12 cellular contexts compared by ENCODE assay signal in the genomic region with DNA sequence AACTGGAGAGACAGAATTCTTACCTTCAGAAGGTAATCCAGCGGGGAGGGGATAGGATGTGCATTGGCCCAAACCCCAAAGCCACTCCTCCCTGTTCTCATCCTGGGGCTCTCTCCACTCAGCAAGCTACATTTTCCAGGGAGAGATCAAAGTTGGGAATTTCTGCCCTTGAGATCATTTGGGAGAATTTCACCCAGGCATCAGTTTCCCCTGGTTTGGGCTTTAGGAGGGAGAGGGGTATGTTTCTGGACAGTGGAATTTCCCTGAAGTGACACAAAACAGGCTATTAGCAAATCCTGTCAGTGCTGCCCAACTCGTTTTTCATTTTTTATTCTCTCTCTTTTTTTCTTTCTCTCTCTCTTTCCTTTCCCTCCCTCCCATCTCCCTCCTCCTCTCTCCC. TPM values are rescaled to one million over a fixed set of nuclear protein-coding genes. Genes with fewer than 3 reads are reported as not detected.
DNase-seq lines count a peak whose midpoint lies in the region; ATAC-seq and TF ChIP-seq lines count a peak whose summit lies in the region.
"Had no signal": no experiment of that assay in that cellular context is flagged by ENCODE, and none has a peak within 500 bp of the region (broad histone marks: within the 10 kb centered on the region; RNA-seq: fewer than 3 reads in every experiment).

No MANE protein-coding gene starts in this region.

- TF ChIP-seq CTCF in chondrocyte (IDR thresholded peaks at IDR 0.05) (no peak), lower lobe of right lung (IDR thresholded peaks at IDR 0.05) (no peak), thyroid gland (IDR thresholded peaks at IDR 0.05) (no peak)

- intact Hi-C loops in lower lobe of right lung (cut with DNase I) = loop anchor here (10.0 kb wide), 1 partner anchor 47 kb away; no protein-coding TSS in a partner anchor
- intact Hi-C loops in thyroid gland (cut with DNase I) = no loop called here

- H3K9me3 ChIP-seq in lower lobe of right lung = no peaks in the 10 kb centered on the region
- H3K9me3 ChIP-seq in thyroid gland = no peaks in the 10 kb centered on the region

- POLR2A ChIA-PET in activated CD4-positive, alpha-beta T cell treated with anti-CD3 and anti-CD28 coated beads, Interleukin-2, amount 10 ng/mL, durations not matched to agents 7 days and 5 days (lab: Charles Lee) = no interaction called here

- H3K27me3 Mint-ChIP-seq in activated CD4-positive, alpha-beta T cell treated with anti-CD3 and anti-CD28 coated beads, Interleukin-2, amount 10 ng/mL, durations not matched to agents 7 days and 5 days = no peaks in the 10 kb centered on the region
- no peaks in the 10 kb centered on the region for H3K27me3 Mint-ChIP-seq in chondrocyte (ENCODE audit: low read depth)

- ATAC-seq in lower lobe of right lung (no peak), HG03342 (IDR thresholded peaks at IDR 0.05; ENCODE audit: unreplicated experiment) (no peak)

- H3K27me3 ChIP-seq in lower lobe of right lung (ENCODE audit: low read depth) (no peaks in the 10 kb centered on the region), thyroid gland (no peaks in the 10 kb centered on the region)
- H3K27me3 ChIP-seq: cardiac muscle cell had no signal

- no peak for DNase-seq in activated CD4-positive, alpha-beta T cell treated with anti-CD3 and anti-CD28 coated beads, Interleukin-2, amount 10 ng/mL, durations not matched to agents 7 days and 5 days
- DNase-seq in activated CD4-positive, alpha-beta T cell treated with anti-CD3 and anti-CD28 coated beads, Interleukin-2, amount 50 U/mL, for 4 hours = no peak
- no peak for DNase-seq in chondrocyte (ENCODE audit: low spot score)
- no peak for DNase-seq in lower lobe of right lung
- no peak for DNase-seq in thyroid gland
- no peak for DNase-seq in HuH-7 (ENCODE audit: low spot score)
- no peak for DNase-seq in activated CD4-positive, CD25-positive, alpha-beta regulatory T cell treated with anti-CD3 and anti-CD28 coated beads, Interleukin-2, amount 50 U/mL, for 72 hours
- DNase-seq: nucleus accumbens had no signal

- H3K27ac Mint-ChIP-seq in activated CD4-positive, alpha-beta T cell treated with anti-CD3 and anti-CD28 coated beads, Interleukin-2, amount 10 ng/mL, durations not matched to agents 7 days and 5 days = peak overlapping the region; percentile 3
- peak overlapping the region; percentile 95 for H3K27ac Mint-ChIP-seq in chondrocyte (ENCODE audit: unreplicated experiment)

- H3K27ac ChIP-seq in lower lobe of right lung (peak overlapping the region; percentile 75), thyroid gland (peak overlapping the region; percentile 67 to 86 (median 84))
- H3K27ac ChIP-seq: cardiac muscle cell, HL-60 had no signal

- no peak overlapping the region for H3K4me3 ChIP-seq in lower lobe of right lung
- H3K4me3 ChIP-seq in thyroid gland (replicated peaks in 1 of 3) = no peak overlapping the region
- H3K4me3 ChIP-seq: cardiac muscle cell had no signal

- H3K36me3 Mint-ChIP-seq in activated CD4-positive, alpha-beta T cell treated with anti-CD3 and anti-CD28 coated beads, Interleukin-2, amount 10 ng/mL, durations not matched to agents 7 days and 5 days (ENCODE audit: low read depth) = peaks cover 44% of the 10 kb centered on the region
- peaks cover 22% of the 10 kb centered on the region for H3K36me3 Mint-ChIP-seq in chondrocyte (ENCODE audit: low read depth)

- H3K36me3 ChIP-seq in lower lobe of right lung (peaks cover 40% of the 10 kb centered on the region), thyroid gland (peaks cover 11 to 20% of the 10 kb centered on the region in 2 donors)

- peaks cover 2% of the 10 kb centered on the region for H3K9me3 Mint-ChIP-seq in activated CD4-positive, alpha-beta T cell treated with anti-CD3 and anti-CD28 coated beads, Interleukin-2, amount 10 ng/mL, durations not matched to agents 7 days and 5 days
- peaks cover 3% of the 10 kb centered on the region for H3K9me3 Mint-ChIP-seq in chondrocyte (ENCODE audit: low read depth)

- peaks cover 71% of the 10 kb centered on the region for H3K4me1 ChIP-seq in lower lobe of right lung
- peaks cover 63 to 77% of the 10 kb centered on the region in 2 donors for H3K4me1 ChIP-seq in thyroid gland

- peak in 1 of 2 donors; percentile 14 for TF ChIP-seq POLR2A in thyroid gland (IDR thresholded peaks at IDR 0.05)

- WGBS in thyroid gland, 2 donors = 36 to 50% methylated on average over 2 of the region's 2 CpGs

- H3K4me3 Mint-ChIP-seq in activated CD4-positive, alpha-beta T cell treated with anti-CD3 and anti-CD28 coated beads, Interleukin-2, amount 10 ng/mL, durations not matched to agents 7 days and 5 days = no peak overlapping the region
- H3K4me3 Mint-ChIP-seq in chondrocyte (ENCODE audit: unreplicated experiment) = no peak overlapping the region

- peaks cover 39% of the 10 kb centered on the region for H3K4me1 Mint-ChIP-seq in activated CD4-positive, alpha-beta T cell treated with anti-CD3 and anti-CD28 coated beads, Interleukin-2, amount 10 ng/mL, durations not matched to agents 7 days and 5 days
- H3K4me1 Mint-ChIP-seq in chondrocyte (ENCODE audit: low read depth) = peaks cover 75% of the 10 kb centered on the region

- CTCF ChIA-PET in activated CD4-positive, alpha-beta T cell treated with anti-CD3 and anti-CD28 coated beads, Interleukin-2, amount 10 ng/mL, durations not matched to agents 7 days and 5 days (lab: Charles Lee) = interaction anchor here (0.7 kb wide), 1 partner anchor 610 kb away, joined by 3 read pairs; no protein-coding TSS in a partner anchor

RNA-seq across cellular contexts. Expression of gene CYP17A1, which starts 35.7 kb away (rescaled TPM):
- total RNA-seq in activated CD4-positive, alpha-beta T cell treated with anti-CD3 and anti-CD28 coated beads, Interleukin-2, amount 10 ng/mL, durations not matched to agents 7 days and 5 days = not detected
- total RNA-seq in chondrocyte = not detected in 3 replicates
- 0.80 TPM for total RNA-seq in lower lobe of right lung
- 10 to 100 TPM in 3 of 4 donors, 1 to 10 TPM in 1; 4.0 to 29.1 (median 15.9) TPM for total RNA-seq in thyroid gland
- total RNA-seq: A172, cardiac muscle cell had no signal

RNA-seq across cellular contexts. Expression of gene BORCS7, which starts 52.6 kb away (rescaled TPM):
- 10 to 100 TPM; 10.7 to 13.0 TPM for total RNA-seq in activated CD4-positive, alpha-beta T cell treated with anti-CD3 and anti-CD28 coated beads, Interleukin-2, amount 10 ng/mL, durations not matched to agents 7 days and 5 days
- total RNA-seq in chondrocyte (15.5 to 23.4 TPM (median 17.5 TPM) in 3 replicates), lower lobe of right lung (21.9 TPM), thyroid gland (100 to 1,000 TPM in 2 of 4 donors, 10 to 100 TPM in 2; 77.4 to 134 (median 93.8) TPM)

RNA-seq across cellular contexts. Expression of gene WBP1L, which starts 57.7 kb away (rescaled TPM):
- total RNA-seq in activated CD4-positive, alpha-beta T cell treated with anti-CD3 and anti-CD28 coated beads, Interleukin-2, amount 10 ng/mL, durations not matched to agents 7 days and 5 days = 10 to 100 TPM; 30.2 to 31.4 TPM
- 95.3 to 97.1 TPM (median 95.8 TPM) in 3 replicates for total RNA-seq in chondrocyte
- 44.5 TPM for total RNA-seq in lower lobe of right lung
- 100 to 1,000 TPM; 194 to 384 (median 314) TPM for total RNA-seq in thyroid gland
